In the genomic region with DNA sequence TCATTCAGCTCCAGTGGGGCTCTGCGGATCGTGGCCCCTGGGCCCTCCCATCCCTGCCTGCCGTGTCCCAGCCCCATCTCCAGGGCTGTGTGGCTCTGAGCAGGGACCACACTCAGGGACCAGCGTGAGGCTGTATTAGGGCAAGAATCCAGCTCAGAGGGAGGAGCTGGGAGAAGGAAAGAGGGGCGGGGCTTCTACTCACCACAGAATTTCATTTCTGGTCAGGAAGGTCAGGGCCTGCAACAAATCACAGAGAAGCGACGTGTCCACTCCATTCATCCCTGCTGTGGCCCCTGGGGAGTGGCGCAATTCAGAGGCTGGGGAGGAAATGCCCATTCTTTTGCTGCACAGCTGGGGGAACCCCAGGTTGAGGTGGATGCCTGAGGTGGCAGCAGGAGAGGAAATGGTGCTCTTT, we compare ENCODE assay signal across 13 cellular contexts. TPM values are rescaled to one million over a fixed set of nuclear protein-coding genes. Genes with fewer than 3 reads are reported as not detected.
DNase-seq lines count a peak whose midpoint lies in the region; ATAC-seq and TF ChIP-seq lines count a peak whose summit lies in the region.
"Had no signal": no experiment of that assay in that cellular context is flagged by ENCODE, and none has a peak within 500 bp of the region (broad histone marks: within the 10 kb centered on the region; RNA-seq: fewer than 3 reads in every experiment).

No MANE protein-coding gene starts in this region.

- H3K18ac ChIP-seq in IMR-90 (ENCODE audit: low read depth, low read length): no peak overlapping the region

- H3K9ac ChIP-seq in IMR-90 (ENCODE audit: low read depth, low read length) (no peak overlapping the region), colonic mucosa (ENCODE audit: low read depth in 2 of 2, low read length in 2 of 2) (no peak overlapping the region)

- H3K56ac ChIP-seq in IMR-90 (ENCODE audit: extremely low read depth, insufficient read depth, low read length): no peak overlapping the region

- TF ChIP-seq CTCF in IMR-90 (conservative IDR thresholded peaks at IDR 0.05; ENCODE audit: low read depth, low read length) (no peak), colonic mucosa (IDR thresholded peaks at IDR 0.05) (no peak)

- no peak overlapping the region for H3K4ac ChIP-seq in IMR-90 (ENCODE audit: low read depth, low read length)

- H3K4me1 ChIP-seq in IMR-90 (ENCODE audit: control insufficient read depth, insufficient read depth, low read length) (peaks cover 2% of the 10 kb centered on the region; the same call in 1 of the 2 replicates), colonic mucosa (no peaks in the 10 kb centered on the region)
- H3K4me1 ChIP-seq: uterus had no signal

- in situ Hi-C loops in Caki2 (cut with HindIII; ENCODE audit: low pct_unique_long_range_greater_than_20kb, low sequenced_read_pairs): no loop called here
- in situ Hi-C loops in IMR-90 (cut with MboI; ENCODE audit: low sequenced_read_pairs): no loop called here

- no peak overlapping the region for H4K8ac ChIP-seq in IMR-90 (ENCODE audit: low read depth in 2 of 2, low read length in 2 of 2)

- H3K9me3 ChIP-seq in IMR-90 (ENCODE audit: control insufficient read depth, insufficient read depth, low read length) (no peaks in the 10 kb centered on the region), colonic mucosa (no peaks in the 10 kb centered on the region)
- H3K9me3 ChIP-seq: uterus had no signal

- no peak overlapping the region for H3K4me3 ChIP-seq in IMR-90 (ENCODE audit: insufficient read depth, low read depth, low read length)
- no peak overlapping the region for H3K4me3 ChIP-seq in colonic mucosa
- H3K4me3 ChIP-seq: uterus had no signal

- no TSS peak for BruUV-seq in IMR-90 (replicated peaks; lab: Mats Ljungman, UMichigan)

- no peak overlapping the region for H4K5ac ChIP-seq in IMR-90 (ENCODE audit: low read depth, low read length)

- H3K36me3 ChIP-seq in IMR-90 (ENCODE audit: control insufficient read depth, insufficient read depth, low read length) (no peaks in the 10 kb centered on the region), colonic mucosa (no peaks in the 10 kb centered on the region)
- H3K36me3 ChIP-seq: uterus had no signal

- intact Hi-C loops in IMR-90 (cut with micrococcal nuclease) (no loop called here), colonic mucosa (cut with DNase I) (no loop called here)

- H3K23ac ChIP-seq in IMR-90 (ENCODE audit: low read depth, low read length): no peak overlapping the region

- no peak overlapping the region for H2AFZ ChIP-seq in IMR-90 (replicated peaks; ENCODE audit: low read length, poor library complexity)

- no peak overlapping the region for H2BK5ac ChIP-seq in IMR-90 (ENCODE audit: low read depth, low read length, poor library complexity, severe bottlenecking)

- H3K4me2 ChIP-seq in IMR-90 (ENCODE audit: low read depth, low read length): no peak overlapping the region; the same call in 1 of the 2 replicates

- no peaks in the 10 kb centered on the region for H3K9me1 ChIP-seq in IMR-90 (ENCODE audit: insufficient read depth, low read length)

- TF ChIP-seq RAD21 in IMR-90 (IDR thresholded peaks at IDR 0.05; ENCODE audit: low read length): no peak

- no peak overlapping the region for H4K91ac ChIP-seq in IMR-90 (ENCODE audit: insufficient read depth, low read depth, low read length)

- H3K27me3 ChIP-seq in IMR-90 (ENCODE audit: control insufficient read depth, insufficient read depth, low read length): peaks cover 37% of the 10 kb centered on the region
- no peaks in the 10 kb centered on the region for H3K27me3 ChIP-seq in colonic mucosa
- H3K27me3 ChIP-seq: uterus had no signal

- CTCF ChIA-PET in IMR-90 (lab: Yijun Ruan, JAX): no interaction called here

- no peak overlapping the region for H3K14ac ChIP-seq in IMR-90 (replicated peaks; ENCODE audit: low read depth, low read length)

- TF ChIP-seq POLR2A in IMR-90 (IDR thresholded peaks at IDR 0.05; ENCODE audit: low read depth, low read length): no peak

- H2BK15ac ChIP-seq in IMR-90 (ENCODE audit: low read depth, low read length): no peak overlapping the region

- no peak overlapping the region for H2BK20ac ChIP-seq in IMR-90 (ENCODE audit: low read depth, low read length)

- H3K79me1 ChIP-seq in IMR-90 (ENCODE audit: low read depth in 1 of 2, low read length in 2 of 2): no peaks in the 10 kb centered on the region

- no CpG with 5 or more reads among the region's 8 CpGs for WGBS in IMR-90 (ENCODE audit: extremely low coverage in 2 of 2, insufficient read length in 1 of 2), 2 experiments

- no peaks in the 10 kb centered on the region for H4K20me1 ChIP-seq in IMR-90 (ENCODE audit: insufficient read depth, low read length)

- H3K27ac ChIP-seq in IMR-90 (ENCODE audit: insufficient read depth, low read length): no peak overlapping the region
- no peak overlapping the region for H3K27ac ChIP-seq in colonic mucosa
- H3K27ac ChIP-seq: uterus had no signal

- H2BK120ac ChIP-seq in IMR-90 (ENCODE audit: low read depth, low read length): no peak overlapping the region

- DNase-seq in Caki2 (ENCODE audit: low read depth) (peak; percentile 85), IMR-90 (peak; percentile 39), colonic mucosa (peak; percentile 33), mesenteric fat pad (ENCODE audit: low spot score) (peak; percentile 41)
- DNase-seq: activated naive CD4-positive, alpha-beta T cell treated with anti-CD3 and anti-CD28 coated beads, Interleukin-2, amount 50 U/mL, for 16 hours; NCI-H2081; small intestine had no signal

- dilution Hi-C loops in IMR-90 (cut with HindIII; ENCODE audit: low sequenced_read_pairs, unreplicated experiment): no loop called here

- POLR2A ChIA-PET in IMR-90 (lab: Charles Lee; ENCODE audit: unreplicated experiment): no interaction called here

- no peak overlapping the region for H2AK9ac ChIP-seq in IMR-90 (replicated peaks; ENCODE audit: low read depth, low read length, poor library complexity)

- H2AK5ac ChIP-seq in IMR-90 (ENCODE audit: low read depth, low read length): no peak overlapping the region

- ATAC-seq in IMR-90 (ENCODE audit: low read depth) (peak; percentile 75), GM18861 (IDR thresholded peaks at IDR 0.05; ENCODE audit: unreplicated experiment) (no peak), HG03571 (IDR thresholded peaks at IDR 0.05; ENCODE audit: unreplicated experiment) (no peak), HG03159 (IDR thresholded peaks at IDR 0.05; ENCODE audit: unreplicated experiment) (no peak)
- no peak for ATAC-seq in activated CD4-positive, CD25-positive, alpha-beta regulatory T cell treated with anti-CD3 and anti-CD28 coated beads, Interleukin-2, amount 50 U/mL, for 24 hours

TF ChIP-seq in IMR-90, 13 proteins besides CTCF, POLR2A, EP300 and RAD21:
- TF ChIP-seq MAFK (IDR thresholded peaks at IDR 0.05; ENCODE audit: low read depth, low read length) (no peak), CEBPB (IDR thresholded peaks at IDR 0.05; ENCODE audit: low read depth, low read length) (peak; percentile 48; the same call in 1 of the 2 replicates), NFE2L2 (IDR thresholded peaks at IDR 0.05; ENCODE audit: low read depth, low read length) (no peak)
TF ChIP-seq in IMR-90: peak in this region for 1.

RNA-seq across cellular contexts. Expression of gene CIB4, which starts 0.8 kb away (rescaled TPM):
- total RNA-seq in Caki2 (2014; rRNA removed; shearing (Covaris generic); ENCODE audit: low replicate concordance): not detected in 2 replicates
- total RNA-seq in IMR-90 (2012; rRNA removed) (not detected in 2 replicates), colonic mucosa (not detected), mesenteric fat pad (not detected)
- not detected in 2 replicates for polyA plus RNA-seq in IMR-90 (2012; rRNA removed)
- polyA plus RNA-seq in IMR-90 (2012; cell fraction: cytosol; rRNA removed): not detected in 2 replicates
- polyA plus RNA-seq in IMR-90 (2012; cell fraction: nucleus; rRNA removed; ENCODE audit: low replicate concordance): not detected in 2 replicates
- total RNA-seq: T-helper 2 cell treated with Interferon-gamma antibody and Interleukin-4, amounts not matched to agents 100 ng/mL and 5 ng/mL, for 36 hours had no signal
- polyA plus RNA-seq: small intestine had no signal

RNA-seq across cellular contexts. Expression of gene KCNK3, which starts 52.2 kb away (rescaled TPM):
- total RNA-seq in Caki2 (2014; rRNA removed; shearing (Covaris generic); ENCODE audit: low replicate concordance): 28.4 and 55.4 TPM in 2 replicates
- total RNA-seq in IMR-90 (2012; rRNA removed) (under 0.01 TPM in 2 replicates), colonic mucosa (1 to 10 TPM; 1.2 to 1.5 TPM), mesenteric fat pad (1.9 TPM)
- 0.03 and 0.17 TPM in 2 replicates for polyA plus RNA-seq in IMR-90 (2012; rRNA removed)
- 0.11 TPM in 1 of 2 replicates, not detected in the other for polyA plus RNA-seq in IMR-90 (2012; cell fraction: cytosol; rRNA removed)
- polyA plus RNA-seq in IMR-90 (2012; cell fraction: nucleus; rRNA removed; ENCODE audit: low replicate concordance): 0.07 TPM in 1 of 2 replicates, not detected in the other
- total RNA-seq: T-helper 2 cell treated with Interferon-gamma antibody and Interleukin-4, amounts not matched to agents 100 ng/mL and 5 ng/mL, for 36 hours had no signal

Comparison
In these comparisons a context has a peak if more than half of its experiments do, and no peak if none do; other contexts are left out.
1. DNase-seq: peak in every context shown above with its lines; median percentile 85 in Caki2; 41 in mesenteric fat pad; 39 in IMR-90; 33 in colonic mucosa.
2. RNA of gene KCNK3, which starts 52.2 kb away (total RNA-seq): 28.4 to 55.4 TPM in Caki2; 1.9 TPM in mesenteric fat pad (single experiment), 1.2 to 1.5 TPM in colonic mucosa and under 0.01 TPM in IMR-90; every median in the first group is over 10 times any median in the second.